Comparison of ENCODE assay signal across 23 cellular contexts in genomic region chr1:38827299-38827698, GRCh38. TPM values are rescaled to one million over a fixed set of nuclear protein-coding genes. Genes with fewer than 3 reads are reported as not detected.
"Had no signal": no experiment of that assay in that cellular context is flagged by ENCODE, and none has a peak within 500 bp of the region (broad histone marks: within the 10 kb centered on the region; RNA-seq: fewer than 3 reads in every experiment).

No MANE protein-coding gene starts in this region.

- H3K36me3 ChIP-seq: ascending aorta, cardiac muscle cell had no signal

- H3K4me3 Mint-ChIP-seq: activated CD8-positive, alpha-beta T cell treated with anti-CD3 and anti-CD28 coated beads, Interleukin-2, amount 10 ng/mL, durations not matched to agents 7 days and 5 days; activated naive CD8-positive, alpha-beta T cell treated with anti-CD3 and anti-CD28 coated beads, Interleukin-2, amount 50 U/mL, for 24 hours; brain; T-helper 1 cell treated with Interleukin-12 subunit alpha and Interleukin-12 subunit beta and Interleukin-4 antibody, amounts not matched to agents 30 μg/mL and 1 μg/mL, for 36 hours had no signal

- ATAC-seq: activated CD4-positive, CD25-positive, alpha-beta regulatory T cell treated with anti-CD3 and anti-CD28 coated beads, Interleukin-2, amount 50 U/mL, for 24 hours; activated CD8-positive, alpha-beta T cell treated with anti-CD3 and anti-CD28 coated beads, Interleukin-2, amount 10 ng/mL, durations not matched to agents 7 days and 5 days; activated naive CD4-positive, alpha-beta T cell treated with anti-CD3 and anti-CD28 coated beads, Interleukin-2, amount 50 U/mL, for 72 hours; activated naive CD8-positive, alpha-beta T cell treated with anti-CD3 and anti-CD28 coated beads, Interleukin-2, amount 50 U/mL, for 24 hours; PC-3 had no signal

- H3K36me3 Mint-ChIP-seq: activated naive CD4-positive, alpha-beta T cell treated with anti-CD3 and anti-CD28 coated beads, Interleukin-2, amount 50 U/mL, for 72 hours; brain had no signal

- H3K9me3 Mint-ChIP-seq: activated naive CD4-positive, alpha-beta T cell treated with anti-CD3 and anti-CD28 coated beads, Interleukin-2, amount 50 U/mL, for 72 hours; activated naive CD8-positive, alpha-beta T cell treated with anti-CD3 and anti-CD28 coated beads, Interleukin-2, amount 50 U/mL, for 24 hours; brain; T-helper 1 cell treated with Interleukin-12 subunit alpha and Interleukin-12 subunit beta and Interleukin-4 antibody, amounts not matched to agents 30 μg/mL and 1 μg/mL, for 36 hours had no signal

- H3K4me1 ChIP-seq: ascending aorta had no signal

- H3K27ac ChIP-seq: ascending aorta, cardiac muscle cell had no signal

- H3K27me3 ChIP-seq: ascending aorta had no signal

- DNase-seq: activated CD4-positive, alpha-beta T cell treated with anti-CD3 and anti-CD28 coated beads for 4 hours; activated CD4-positive, alpha-beta T cell treated with anti-CD3 and anti-CD28 coated beads, Interleukin-2, amount 50 U/mL, for 4 hours; activated CD8-positive, alpha-beta memory T cell treated with anti-CD3 and anti-CD28 coated beads, Interleukin-2, amount 50 U/mL, for 48 hours; activated CD8-positive, alpha-beta T cell treated with anti-CD3 and anti-CD28 coated beads, Interleukin-2, amount 10 ng/mL, durations not matched to agents 7 days and 5 days; activated naive CD4-positive, alpha-beta T cell; activated naive CD8-positive, alpha-beta T cell treated with anti-CD3 and anti-CD28 coated beads, Interleukin-2, amount 50 U/mL, for 24 hours; activated T-cell treated with anti-CD3 and anti-CD28 coated beads, Interleukin-2, amount 50 U/mL, for 1 hour; amniotic stem cell; Kasumi-1; NCI-H1048; NCI-H1694; NCI-H2029; NCI-H446 treated with DMSO at 0.1 percent for 48 hours; NCI-H524 treated with DMSO at 0.1 percent for 48 hours; PC-3; SHP77 treated with DMSO at 0.1 percent for 48 hours had no signal

- H3K4me3 ChIP-seq: ascending aorta, cardiac muscle cell had no signal

- H3K27ac Mint-ChIP-seq: activated CD8-positive, alpha-beta T cell treated with anti-CD3 and anti-CD28 coated beads, Interleukin-2, amount 10 ng/mL, durations not matched to agents 7 days and 5 days; activated naive CD4-positive, alpha-beta T cell treated with anti-CD3 and anti-CD28 coated beads, Interleukin-2, amount 50 U/mL, for 72 hours; activated naive CD8-positive, alpha-beta T cell treated with anti-CD3 and anti-CD28 coated beads, Interleukin-2, amount 50 U/mL, for 24 hours; T-helper 1 cell treated with Interleukin-12 subunit alpha and Interleukin-12 subunit beta and Interleukin-4 antibody, amounts not matched to agents 30 μg/mL and 1 μg/mL, for 36 hours had no signal

- H3K9me3 ChIP-seq: ascending aorta had no signal

RNA-seq across cellular contexts. Expression of gene GJA9, which starts 54.1 kb away (rescaled TPM):
- total RNA-seq: activated CD8-positive, alpha-beta T cell treated with anti-CD3 and anti-CD28 coated beads, Interleukin-2, amount 10 ng/mL, durations not matched to agents 7 days and 5 days; activated naive CD4-positive, alpha-beta T cell treated with anti-CD3 and anti-CD28 coated beads, Interleukin-2, amount 50 U/mL, for 72 hours; ascending aorta; cardiac muscle cell; PC-3; SK-MEL-5 had no signal
- polyA plus RNA-seq: cardiac muscle cell had no signal
